Comparison of ENCODE assay signal across 8 cellular contexts in genomic region chr15:26891448-26891881, GRCh38. TPM values are rescaled to one million over a fixed set of nuclear protein-coding genes. Genes with fewer than 3 reads are reported as not detected.
DNase-seq lines count a peak whose midpoint lies in the region; ATAC-seq and TF ChIP-seq lines count a peak whose summit lies in the region.

No MANE protein-coding gene starts in this region.

- intact Hi-C loops in left colon (cut with DNase I, micrococcal nuclease) = no loop called here

- peak overlapping the region; percentile 39 for H3K4me3 ChIP-seq in choroid plexus epithelial cell (ENCODE audit: low read depth, low read length)

- DNase-seq in SIG-M5 treated with dmso at 0.1 percent for 504 hours (lab: John Stamatoyannopoulos, UW; ENCODE audit: unreplicated experiment) (peak; percentile 26), SIG-M5 (lab: John Stamatoyannopoulos, UW) (no peak), LHCN-M2 (ENCODE audit: low read depth) (peak; percentile 47), RKO (ENCODE audit: low spot score) (peak; percentile 51), choroid plexus epithelial cell (ENCODE audit: low read depth) (peak; percentile 82), left colon (peak in 1 of 2 donors; percentile 56)
- DNase-seq in stimulated activated CD8-positive, alpha-beta memory T cell treated with anti-CD3 and anti-CD28 coated beads, Interleukin-2, amount 100 ng/mL, for 48 hours (ENCODE audit: low read depth in 2 of 2) = peak; percentile 41 to 46

- peak; percentile 87 for TF ChIP-seq CTCF in choroid plexus epithelial cell (conservative IDR thresholded peaks at IDR 0.05; ENCODE audit: low read depth, low read length)

- ATAC-seq in left colon (peak; percentile 33), HG03565 (IDR thresholded peaks at IDR 0.05; ENCODE audit: unreplicated experiment) (no peak)

RNA-seq across cellular contexts. Expression of gene GABRA5, which starts 24.6 kb away (rescaled TPM):
- total RNA-seq in LHCN-M2 (2014; rRNA removed) = not detected in 2 replicates
- polyA plus RNA-seq in LHCN-M2 (2012) = not detected
- not detected for total RNA-seq in left colon
